ENCODE assay signal across 19 cellular contexts in genomic region chr17:14331200-14331981, GRCh38. TPM values are rescaled to one million over a fixed set of nuclear protein-coding genes. Genes with fewer than 3 reads are reported as not detected.
A peak's percentile ranks its signal among the peaks of the same experiment; 100 is the strongest.
DNase-seq lines count a peak whose midpoint lies in the region; ATAC-seq, FAIRE-seq and TF ChIP-seq lines count a peak whose summit lies in the region.
"Had no signal": no experiment of that assay in that cellular context is flagged by ENCODE, and none has a peak within 500 bp of the region (broad histone marks: within the 10 kb centered on the region; RNA-seq: fewer than 3 reads in every experiment).

No MANE protein-coding gene starts in this region.

- no peak overlapping the region for H2BK15ac ChIP-seq in H1 (ENCODE audit: low read length)

- no peak overlapping the region for H2AFZ ChIP-seq in H1 (ENCODE audit: low read length)

- peak overlapping the region; percentile 81 for H3K27ac ChIP-seq in HUES48 (ENCODE audit: low read depth, low read length)
- 0 out of 2 replicates have a peak overlapping the region, but pooled peaks have one; percentile 46 for H3K27ac ChIP-seq in H1 (ENCODE audit: low read depth, low read length)
- H3K27ac ChIP-seq: A549, adrenal gland, gastroesophageal sphincter, tibial nerve had no signal

- H4K91ac ChIP-seq in H1 (replicated peaks; ENCODE audit: insufficient read length, low read length): no peak overlapping the region

- no peaks in the 10 kb centered on the region for H4K20me1 ChIP-seq in H1 (replicated peaks in 1 of 2; ENCODE audit: control insufficient read depth in 1 of 2, insufficient read depth in 2 of 2, low read length in 2 of 2)

- peaks cover 83% of the 10 kb centered on the region for H3K4me1 Mint-ChIP-seq in activated CD8-positive, alpha-beta T cell treated with anti-CD3 and anti-CD28 coated beads for 36 hours (ENCODE audit: low read depth)
- H3K4me1 Mint-ChIP-seq in activated CD8-positive, alpha-beta T cell treated with anti-CD3 and anti-CD28 coated beads, Interleukin-2, amount 10 ng/mL, durations not matched to agents 7 days and 5 days (ENCODE audit: low read depth): peaks cover 47% of the 10 kb centered on the region
- peaks cover 47 to 97% (median 94%) of the 10 kb centered on the region in 4 donors for H3K4me1 Mint-ChIP-seq in naive thymus-derived CD8-positive, alpha-beta T cell
- H3K4me1 Mint-ChIP-seq: memory B cell had no signal

- no peak for TF ChIP-seq CTCF in activated CD8-positive, alpha-beta T cell treated with anti-CD3 and anti-CD28 coated beads for 36 hours (IDR thresholded peaks at IDR 0.05)
- no peak for TF ChIP-seq CTCF in H1 (IDR thresholded peaks at IDR 0.05; ENCODE audit: control extremely low read depth in 1 of 3, insufficient read depth in 1 of 3, low read depth in 1 of 3, low read length in 3 of 3)

- no peak overlapping the region for H2BK120ac ChIP-seq in H1 (replicated peaks; ENCODE audit: low read depth, low read length)

- ATAC-seq in activated CD8-positive, alpha-beta T cell treated with anti-CD3 and anti-CD28 coated beads for 36 hours: no peak
- no peak for ATAC-seq in activated CD8-positive, alpha-beta T cell treated with anti-CD3 and anti-CD28 coated beads, Interleukin-2, amount 10 ng/mL, durations not matched to agents 7 days and 5 days
- ATAC-seq in naive thymus-derived CD8-positive, alpha-beta T cell: no peak
- ATAC-seq in GM18873 (IDR thresholded peaks at IDR 0.05; ENCODE audit: low FRiP score, unreplicated experiment): no peak
- ATAC-seq: A549, gastroesophageal sphincter had no signal

- POLR2A ChIA-PET in activated CD8-positive, alpha-beta T cell treated with anti-CD3 and anti-CD28 coated beads for 36 hours (lab: Charles Lee): interaction anchor here (0.9 to 1.2 kb wide), 2 partner anchors 8 to 28 kb away, joined by 3 read pairs; no protein-coding TSS in a partner anchor
- POLR2A ChIA-PET in activated CD8-positive, alpha-beta T cell treated with anti-CD3 and anti-CD28 coated beads, Interleukin-2, amount 10 ng/mL, durations not matched to agents 7 days and 5 days (lab: Charles Lee): no interaction called here
- POLR2A ChIA-PET in H1 (lab: Charles Lee; ENCODE audit: partially characterized antibody): interaction anchor here (0.7 to 2.1 kb wide), 8 partner anchors 11 to 31 kb away, joined by 3 to 9 read pairs (median 3); partner anchors contain the start of gene HS3ST3B1
- POLR2A ChIA-PET in naive thymus-derived CD8-positive, alpha-beta T cell (lab: Charles Lee): interaction anchor here (0.9 kb wide), 1 partner anchor 97 kb away, joined by 3 read pairs; no protein-coding TSS in a partner anchor

- H4K8ac ChIP-seq in H1 (ENCODE audit: extremely low read depth, insufficient read depth, low read length): no peak overlapping the region

- no peaks in the 10 kb centered on the region for H3K79me1 ChIP-seq in H1 (ENCODE audit: low read depth, low read length)

- no peak for TF ChIP-seq EP300 in H1 (IDR thresholded peaks at IDR 0.05; ENCODE audit: borderline replicate concordance in 1 of 2, low read depth in 2 of 2, low read length in 2 of 2)

- no peaks in the 10 kb centered on the region for H3K36me3 ChIP-seq in HUES48 (ENCODE audit: control insufficient read depth, insufficient read depth, low read length)
- H3K36me3 ChIP-seq in H1 (ENCODE audit: control insufficient read depth in 2 of 4, insufficient read depth in 4 of 4, low read length in 3 of 4): no peaks in the 10 kb centered on the region
- H3K36me3 ChIP-seq: adrenal gland, gastroesophageal sphincter, Peyer's patch, tibial nerve had no signal

- peaks cover 2% of the 10 kb centered on the region for H3K36me3 Mint-ChIP-seq in activated CD8-positive, alpha-beta T cell treated with anti-CD3 and anti-CD28 coated beads for 36 hours (ENCODE audit: low read depth)
- no peaks in the 10 kb centered on the region for H3K36me3 Mint-ChIP-seq in activated CD8-positive, alpha-beta T cell treated with anti-CD3 and anti-CD28 coated beads, Interleukin-2, amount 10 ng/mL, durations not matched to agents 7 days and 5 days (ENCODE audit: low read depth)
- H3K36me3 Mint-ChIP-seq in naive thymus-derived CD8-positive, alpha-beta T cell: peaks cover 0 to 9% (median 2%) of the 10 kb centered on the region in 3 donors
- H3K36me3 Mint-ChIP-seq: IgD-negative memory B cell, memory B cell had no signal

- H3K9ac ChIP-seq in HUES48 (ENCODE audit: low read depth, low read length) (peak overlapping the region; percentile 40; the same call in 1 of the 2 replicates), H1 (replicated peaks in 1 of 4; ENCODE audit: extremely low read depth in 1 of 4, low read depth in 3 of 4, low read length in 3 of 4) (peak overlapping the region in 1 of 4 experiments; percentile 10; a peak in 2 of 7 replicates)

- H3K27ac Mint-ChIP-seq in activated CD8-positive, alpha-beta T cell treated with anti-CD3 and anti-CD28 coated beads for 36 hours: peak overlapping the region; percentile 32
- H3K27ac Mint-ChIP-seq in activated CD8-positive, alpha-beta T cell treated with anti-CD3 and anti-CD28 coated beads, Interleukin-2, amount 10 ng/mL, durations not matched to agents 7 days and 5 days: no peak overlapping the region
- H3K27ac Mint-ChIP-seq in naive thymus-derived CD8-positive, alpha-beta T cell: peak overlapping the region in 6 of 10 donors; percentile 27 to 88 (median 71)
- H3K27ac Mint-ChIP-seq: activated B cell treated with CpG ODN at 0.5 μM for 24 hours, IgD-negative memory B cell, memory B cell had no signal

- no peaks in the 10 kb centered on the region for H3K27me3 Mint-ChIP-seq in activated CD8-positive, alpha-beta T cell treated with anti-CD3 and anti-CD28 coated beads for 36 hours
- no peaks in the 10 kb centered on the region for H3K27me3 Mint-ChIP-seq in activated CD8-positive, alpha-beta T cell treated with anti-CD3 and anti-CD28 coated beads, Interleukin-2, amount 10 ng/mL, durations not matched to agents 7 days and 5 days (ENCODE audit: low read depth)
- no peaks in the 10 kb centered on the region for H3K27me3 Mint-ChIP-seq in naive thymus-derived CD8-positive, alpha-beta T cell
- H3K27me3 Mint-ChIP-seq: activated B cell treated with CpG ODN at 0.5 μM for 24 hours had no signal

- no peaks in the 10 kb centered on the region for H3K9me3 Mint-ChIP-seq in activated CD8-positive, alpha-beta T cell treated with anti-CD3 and anti-CD28 coated beads for 36 hours
- no peaks in the 10 kb centered on the region for H3K9me3 Mint-ChIP-seq in activated CD8-positive, alpha-beta T cell treated with anti-CD3 and anti-CD28 coated beads, Interleukin-2, amount 10 ng/mL, durations not matched to agents 7 days and 5 days (ENCODE audit: insufficient read depth)
- no peaks in the 10 kb centered on the region for H3K9me3 Mint-ChIP-seq in naive thymus-derived CD8-positive, alpha-beta T cell
- H3K9me3 Mint-ChIP-seq: activated B cell treated with CpG ODN at 0.5 μM for 24 hours, IgD-negative memory B cell, memory B cell had no signal

- no peak overlapping the region for H3K4me3 Mint-ChIP-seq in activated CD8-positive, alpha-beta T cell treated with anti-CD3 and anti-CD28 coated beads for 36 hours
- no peak overlapping the region for H3K4me3 Mint-ChIP-seq in activated CD8-positive, alpha-beta T cell treated with anti-CD3 and anti-CD28 coated beads, Interleukin-2, amount 10 ng/mL, durations not matched to agents 7 days and 5 days
- H3K4me3 Mint-ChIP-seq in naive thymus-derived CD8-positive, alpha-beta T cell: peak overlapping the region in 1 of 10 donors; percentile 13
- H3K4me3 Mint-ChIP-seq: activated B cell treated with CpG ODN at 0.5 μM for 24 hours, IgD-negative memory B cell, memory B cell had no signal

- H4K5ac ChIP-seq in H1 (ENCODE audit: insufficient read length, low read depth, low read length): no peak overlapping the region

- 3% methylated on average over 9 of the region's 10 CpGs; no CpG with 5 or more reads in 1 of the 2 experiments for WGBS in H1 (ENCODE audit: extremely low coverage in 1 of 2, insufficient coverage in 1 of 2, insufficient read length in 1 of 2, insufficient replicate concordance in 2 of 2, low coverage in 1 of 2, low lambda C conversion rate in 2 of 2, missing lambda C conversion rate in 1 of 2), 2 experiments

- no peak for TF ChIP-seq POLR2A in H1 (IDR thresholded peaks at IDR 0.05; ENCODE audit: control extremely low read depth in 1 of 2, low read depth in 2 of 2, low read length in 2 of 2)

- H3K9me3 ChIP-seq in HUES48 (ENCODE audit: control insufficient read depth, insufficient read depth, low read length): no peaks in the 10 kb centered on the region
- H3K9me3 ChIP-seq in H1 (ENCODE audit: insufficient read depth in 2 of 2, low read depth in 1 of 2, low read length in 1 of 2): no peaks in the 10 kb centered on the region
- H3K9me3 ChIP-seq: A549, adrenal gland, gastroesophageal sphincter, Peyer's patch, tibial nerve had no signal

- H3K4me2 ChIP-seq in H1 (ENCODE audit: insufficient read depth in 1 of 2, low read depth in 2 of 2, low read length in 2 of 2): peak overlapping the region; percentile 62 to 66
- H3K4me2 ChIP-seq: A549 had no signal

- H2BK20ac ChIP-seq in H1 (ENCODE audit: low read length): 0 out of 2 replicates have a peak overlapping the region, but pooled peaks have one; percentile 94

- H3K14ac ChIP-seq in H1 (ENCODE audit: insufficient read length): no peak overlapping the region

- H3K4me1 ChIP-seq in HUES48 (ENCODE audit: control insufficient read depth, insufficient read depth, low read length) (peaks cover 46% of the 10 kb centered on the region), H1 (replicated peaks in 1 of 4; ENCODE audit: control insufficient read depth in 3 of 4, insufficient read depth in 4 of 4, low read length in 3 of 4) (peaks cover 15 to 30% (median 24%) of the 10 kb centered on the region in 4 experiments)
- H3K4me1 ChIP-seq: A549, adrenal gland, Peyer's patch, tibial nerve had no signal

- no peak overlapping the region for H3K18ac ChIP-seq in H1 (ENCODE audit: extremely low read depth, low read length)

- no peak overlapping the region for H3K56ac ChIP-seq in H1 (replicated peaks; ENCODE audit: insufficient read length, low read depth, low read length)

- no peak overlapping the region for H3K4ac ChIP-seq in H1 (replicated peaks; ENCODE audit: insufficient read length, low read depth, low read length)

- no peak overlapping the region for H3K23ac ChIP-seq in H1 (ENCODE audit: insufficient read length)

- TF ChIP-seq RAD21 in H1 (IDR thresholded peaks at IDR 0.05 in 1 of 2, conservative IDR thresholded peaks at IDR 0.05 in 1 of 2; ENCODE audit: low read depth in 2 of 2, low read length in 2 of 2): no peak

- H2AK5ac ChIP-seq in H1 (ENCODE audit: low read depth, low read length): 0 out of 2 replicates have a peak overlapping the region, but pooled peaks have one; percentile 77

- FAIRE-seq in H1 (lab: Jason Lieb, UNC) (peak; percentile 32), HTR-8/SVneo (lab: Jason Lieb, UNC) (no peak)
- FAIRE-seq: A549 had no signal

- H3K79me2 ChIP-seq in H1 (ENCODE audit: control insufficient read depth in 1 of 2, insufficient read depth in 2 of 2, low read length in 2 of 2): peaks cover 0 to 52% of the 10 kb centered on the region in 2 experiments; a peak in 2 of 4 replicates

- H3K27me3 ChIP-seq in HUES48 (ENCODE audit: control insufficient read depth, insufficient read depth, low read length) (no peaks in the 10 kb centered on the region), H1 (replicated peaks in 1 of 4; ENCODE audit: control insufficient read depth in 3 of 4, extremely low read depth in 1 of 4, insufficient read depth in 3 of 4, low read length in 3 of 4) (peaks cover 0 to 1% (median 0%) of the 10 kb centered on the region in 4 experiments; a peak in 4 of 7 replicates)
- H3K27me3 ChIP-seq: adrenal gland, gastroesophageal sphincter, Peyer's patch, tibial nerve had no signal

- H2BK12ac ChIP-seq in H1 (ENCODE audit: low read depth, low read length): no peak overlapping the region

- CTCF ChIA-PET in activated CD8-positive, alpha-beta T cell treated with anti-CD3 and anti-CD28 coated beads for 36 hours (lab: Charles Lee): interaction anchor here (1.1 to 1.4 kb wide), 4 partner anchors 8 to 30 kb away, joined by 3 to 6 read pairs (median 4); partner anchors contain the start of gene HS3ST3B1
- CTCF ChIA-PET in activated CD8-positive, alpha-beta T cell treated with anti-CD3 and anti-CD28 coated beads, Interleukin-2, amount 10 ng/mL, durations not matched to agents 7 days and 5 days (lab: Charles Lee): interaction anchor here (1.5 kb wide), 1 partner anchor 10 kb away, joined by 5 read pairs; no protein-coding TSS in a partner anchor
- CTCF ChIA-PET in H1 (lab: Charles Lee; ENCODE audit: partially characterized antibody): interaction anchor here (1.2 to 1.6 kb wide), 3 partner anchors 10 to 595 kb away, joined by 3 to 4 read pairs (median 4); no protein-coding TSS in a partner anchor

- H3K23me2 ChIP-seq in H1 (ENCODE audit: low read depth, low read length): peaks cover 4% of the 10 kb centered on the region; the same call in 1 of the 2 replicates

- H3K4me3 ChIP-seq in HUES48 (ENCODE audit: low read depth, low read length) (peak overlapping the region; percentile 39), H1 (ENCODE audit: extremely low read depth in 1 of 4, insufficient read depth in 2 of 4, low read depth in 3 of 4, low read length in 4 of 4) (peak overlapping the region in 1 of 4 experiments; percentile 46; a peak in 3 of 8 replicates)
- H3K4me3 ChIP-seq: A549, adrenal gland, gastroesophageal sphincter, Peyer's patch, tibial nerve had no signal

- no peak for DNase-seq in activated CD8-positive, alpha-beta T cell treated with anti-CD3 and anti-CD28 coated beads for 36 hours
- no peak for DNase-seq in activated CD8-positive, alpha-beta T cell treated with anti-CD3 and anti-CD28 coated beads, Interleukin-2, amount 10 ng/mL, durations not matched to agents 7 days and 5 days
- no peak for DNase-seq in H1 (ENCODE audit: low read depth in 1 of 2, low spot score in 2 of 2)
- no peak for DNase-seq in naive thymus-derived CD8-positive, alpha-beta T cell
- DNase-seq in SW480 (ENCODE audit: low spot score): no peak
- no peak for DNase-seq in HTR-8/SVneo (ENCODE audit: insufficient read length, low spot score)
- DNase-seq: activated B cell treated with CpG ODN at 0.5 μM for 24 hours; activated CD8-positive, alpha-beta memory T cell treated with anti-CD3 and anti-CD28 coated beads, Interleukin-2, amount 50 U/mL, for 4 hours; adrenal gland; NCI-H1092; stimulated activated CD4-positive, alpha-beta T cell treated with anti-CD3 and anti-CD28 coated beads, Interleukin-4, amount 100 ng/mL, for 1 hour had no signal

- 0 out of 2 replicates have a peak overlapping the region, but pooled peaks have one; percentile 18 for H2BK5ac ChIP-seq in H1 (ENCODE audit: low read depth, low read length)

- intact Hi-C loops in activated CD8-positive, alpha-beta T cell treated with anti-CD3 and anti-CD28 coated beads for 36 hours (cut with micrococcal nuclease): no loop called here

RNA-seq across cellular contexts. Expression of gene HS3ST3B1, which starts 30.5 kb away (rescaled TPM):
- total RNA-seq in activated CD8-positive, alpha-beta T cell treated with anti-CD3 and anti-CD28 coated beads for 36 hours: 1 to 10 TPM; 4.9 to 5.1 TPM
- total RNA-seq in activated CD8-positive, alpha-beta T cell treated with anti-CD3 and anti-CD28 coated beads, Interleukin-2, amount 10 ng/mL, durations not matched to agents 7 days and 5 days: 10 to 100 TPM in 1 of 2 experiments, 1 to 10 TPM in 1; 9.9 to 10.3 TPM
- 14.0 and 14.4 TPM in 2 replicates for total RNA-seq in H1 (2021; fragmentation: NEBNext Ultra II Directional; extraction: Animal tissue kit (Norgen Biotek cat#: 25700))
- 4.7 and 6.1 TPM in 2 replicates for polyA plus RNA-seq in H1 (2011; rRNA removed)
- polyA plus RNA-seq in H1 (2011; cell fraction: cytosol; rRNA removed): 5.6 TPM
- polyA plus RNA-seq in H1 (2011; cell fraction: nucleus; rRNA removed): 7.2 TPM
- polyA plus RNA-seq in H1 (2012, experiment 1 of 2): 6.1 to 7.0 TPM (median 6.9 TPM) in 4 replicates
- 2.1 TPM for polyA plus RNA-seq in H1 (2012, experiment 2 of 2)
- 6.1 TPM for polyA plus RNA-seq in H1 (2013, experiment 1 of 2)
- polyA plus RNA-seq in H1 (2013, experiment 2 of 2): 6.8 TPM
- 11.3 and 12.4 TPM in 2 replicates for polyA minus RNA-seq in H1 (2011; rRNA and poly(A)+ RNA removed)
- polyA minus RNA-seq in H1 (2011; cell fraction: cytosol; rRNA and poly(A)+ RNA removed): 14.5 TPM
- polyA minus RNA-seq in H1 (2011; cell fraction: nucleus; rRNA and poly(A)+ RNA removed): 23.0 TPM
- total RNA-seq in naive thymus-derived CD8-positive, alpha-beta T cell: 10 to 100 TPM; 37.5 to 37.6 TPM
- polyA plus RNA-seq in naive thymus-derived CD8-positive, alpha-beta T cell: 10 to 100 TPM in 2 of 3 donors, 1 to 10 TPM in 1; 9.2 to 12.7 (median 11.8) TPM
